Comparison of ENCODE assay signal across 18 cellular contexts in genomic region chr20:47669927-47670890, GRCh38.
DNase-seq lines count a peak whose midpoint lies in the region; ATAC-seq and TF ChIP-seq lines count a peak whose summit lies in the region.
"Had no signal": no experiment of that assay in that cellular context is flagged by ENCODE, and none has a peak within 500 bp of the region (broad histone marks: within the 10 kb centered on the region; RNA-seq: fewer than 3 reads in every experiment).

No MANE protein-coding gene starts in this region.

- no peaks in the 10 kb centered on the region for H3K9me3 Mint-ChIP-seq in endothelial cell (ENCODE audit: unreplicated experiment)
- H3K9me3 Mint-ChIP-seq in stimulated activated memory B cell treated with anti-CD40 and anti-IgM and Interleukin-4, amounts not matched to agents 10 μg/mL and 1 μg/mL and 100 μg/mL, for 72 hours = no peaks in the 10 kb centered on the region
- H3K9me3 Mint-ChIP-seq in stimulated activated effector memory CD8-positive, alpha-beta T cell treated with anti-CD3 and anti-CD28 coated beads, Interleukin-12 subunit alpha, Interleukin-12 subunit beta, amount 100 ng/mL, for 72 hours = no peaks in the 10 kb centered on the region

- peaks cover 20% of the 10 kb centered on the region for H3K36me3 Mint-ChIP-seq in endothelial cell (ENCODE audit: low read depth, unreplicated experiment)
- H3K36me3 Mint-ChIP-seq in stimulated activated memory B cell treated with anti-CD40 and anti-IgM and Interleukin-4, amounts not matched to agents 10 μg/mL and 1 μg/mL and 100 μg/mL, for 72 hours = no peaks in the 10 kb centered on the region
- no peaks in the 10 kb centered on the region for H3K36me3 Mint-ChIP-seq in stimulated activated effector memory CD8-positive, alpha-beta T cell treated with anti-CD3 and anti-CD28 coated beads, Interleukin-12 subunit alpha, Interleukin-12 subunit beta, amount 100 ng/mL, for 72 hours

- H3K4me3 Mint-ChIP-seq in endothelial cell (ENCODE audit: unreplicated experiment) = peak overlapping the region; percentile 78
- H3K4me3 Mint-ChIP-seq in stimulated activated memory B cell treated with anti-CD40 and anti-IgM and Interleukin-4, amounts not matched to agents 10 μg/mL and 1 μg/mL and 100 μg/mL, for 72 hours = no peak overlapping the region
- no peak overlapping the region for H3K4me3 Mint-ChIP-seq in stimulated activated effector memory CD8-positive, alpha-beta T cell treated with anti-CD3 and anti-CD28 coated beads, Interleukin-12 subunit alpha, Interleukin-12 subunit beta, amount 100 ng/mL, for 72 hours

- peaks cover 24% of the 10 kb centered on the region for H3K27me3 Mint-ChIP-seq in endothelial cell (ENCODE audit: unreplicated experiment)
- no peaks in the 10 kb centered on the region for H3K27me3 Mint-ChIP-seq in stimulated activated memory B cell treated with anti-CD40 and anti-IgM and Interleukin-4, amounts not matched to agents 10 μg/mL and 1 μg/mL and 100 μg/mL, for 72 hours

- no peak for ATAC-seq in stimulated activated memory B cell treated with anti-CD40 and anti-IgM and Interleukin-4, amounts not matched to agents 10 μg/mL and 1 μg/mL and 100 μg/mL, for 72 hours
- ATAC-seq in GM21447 (IDR thresholded peaks at IDR 0.05; ENCODE audit: unreplicated experiment) (no peak), GM19397 (IDR thresholded peaks at IDR 0.05; ENCODE audit: unreplicated experiment) (no peak)
- ATAC-seq in stimulated activated effector memory CD8-positive, alpha-beta T cell treated with anti-CD3 and anti-CD28 coated beads, Interleukin-12 subunit alpha, Interleukin-12 subunit beta, amount 100 ng/mL, for 72 hours = no peak
- ATAC-seq: SK-N-SH treated with all-trans-retinoic acid at 6 μM for 48 hours had no signal

- DNase-seq in GM13976 (ENCODE audit: low spot score) (peak; percentile 19), H7 (peak; percentile 64), endothelial cell (ENCODE audit: low spot score) (no peak)
- no peak for DNase-seq in stimulated activated effector memory CD8-positive, alpha-beta T cell treated with anti-CD3 and anti-CD28 coated beads, Interleukin-12 subunit alpha, Interleukin-12 subunit beta, amount 100 ng/mL, for 72 hours (ENCODE audit: low spot score in 2 of 2)
- DNase-seq: AML-193, DMS79, HCEC 1CT, NCI-H1417, NCI-H187, NCI-H2107, NCI-H524, NCI-H82, OCI-M1, SIG-M5 had no signal

- H3K4me1 Mint-ChIP-seq in endothelial cell (ENCODE audit: unreplicated experiment) = peaks cover 9% of the 10 kb centered on the region
- peaks cover 24% of the 10 kb centered on the region for H3K4me1 Mint-ChIP-seq in stimulated activated memory B cell treated with anti-CD40 and anti-IgM and Interleukin-4, amounts not matched to agents 10 μg/mL and 1 μg/mL and 100 μg/mL, for 72 hours
- H3K4me1 Mint-ChIP-seq in stimulated activated effector memory CD8-positive, alpha-beta T cell treated with anti-CD3 and anti-CD28 coated beads, Interleukin-12 subunit alpha, Interleukin-12 subunit beta, amount 100 ng/mL, for 72 hours = peaks cover 6% of the 10 kb centered on the region

- TF ChIP-seq CTCF in GM13976 (IDR thresholded peaks at IDR 0.05; ENCODE audit: borderline replicate concordance, control extremely low read depth, extremely low read depth, insufficient read depth, missing control alignments) (no peak), endothelial cell (IDR thresholded peaks at IDR 0.05; ENCODE audit: unreplicated experiment) (no peak)

- no peaks in the 10 kb centered on the region for H3K27me3 ChIP-seq in H7 (ENCODE audit: control insufficient read depth, insufficient read depth, low read length)

- in situ Hi-C loops in GM13976 (cut with MboI; ENCODE audit: low sequenced_read_pairs, unreplicated experiment) = no loop called here

- no peaks in the 10 kb centered on the region; the same call in none of the 2 replicates for H3K36me3 ChIP-seq in H7 (replicated peaks; ENCODE audit: control insufficient read depth, insufficient read depth, low read length)

- no peak overlapping the region for H3K27ac Mint-ChIP-seq in endothelial cell (ENCODE audit: unreplicated experiment)
- peak overlapping the region; percentile 38 for H3K27ac Mint-ChIP-seq in stimulated activated memory B cell treated with anti-CD40 and anti-IgM and Interleukin-4, amounts not matched to agents 10 μg/mL and 1 μg/mL and 100 μg/mL, for 72 hours
- H3K27ac Mint-ChIP-seq in stimulated activated effector memory CD8-positive, alpha-beta T cell treated with anti-CD3 and anti-CD28 coated beads, Interleukin-12 subunit alpha, Interleukin-12 subunit beta, amount 100 ng/mL, for 72 hours = no peak overlapping the region

- no peak overlapping the region for H3K4me3 ChIP-seq in H7 (ENCODE audit: insufficient read depth, low read depth, low read length)

Comparison
In these comparisons a context has a peak if more than half of its experiments do, and no peak if none do; other contexts are left out.
1. DNase-seq: peak in GM13976 (single experiment) and H7 (single experiment); none in endothelial cell (single experiment) and stimulated activated effector memory CD8-positive, alpha-beta T cell treated with anti-CD3 and anti-CD28 coated beads, Interleukin-12 subunit alpha, Interleukin-12 subunit beta, amount 100 ng/mL, for 72 hours (0 of 2).